8 cellular contexts compared by ENCODE assay signal in genomic region chr7:82559203-82559805, GRCh38.
DNase-seq lines count a peak whose midpoint lies in the region; ATAC-seq lines count a peak whose summit lies in the region.

No MANE protein-coding gene starts in this region.

- intact Hi-C loops in posterior vena cava (cut with DNase I): no loop called here

- ATAC-seq in GM19324 (IDR thresholded peaks at IDR 0.05; ENCODE audit: low FRiP score, unreplicated experiment): peak; percentile 98

- DNase-seq in NCI-H1417 treated with DMSO at 0.1 percent for 48 hours (lab: John Stamatoyannopoulos, UW) (peak; percentile 97), SW480 (ENCODE audit: low spot score) (peak; percentile 89), occipital lobe (lab: John Stamatoyannopoulos, UW) (peak; percentile 1), posterior vena cava (ENCODE audit: low spot score) (no peak), middle frontal gyrus (ENCODE audit: extremely low spot score, low spot score) (no peak)
- no peak for DNase-seq in stimulated activated CD4-positive, alpha-beta T cell treated with anti-CD3 and anti-CD28 coated beads, Interleukin-12 subunit alpha, Interleukin-12 subunit beta, amount 100 ng/mL, for 4 hours
- DNase-seq in activated naive CD4-positive, alpha-beta T cell treated with Interleukin-2 at 50 U/mL for 16 hours: no peak

Comparison
In these comparisons a context has a peak if more than half of its experiments do, and no peak if none do; other contexts are left out.
1. DNase-seq: peak in NCI-H1417 treated with DMSO at 0.1 percent for 48 hours (single experiment), SW480 (single experiment) and occipital lobe (single experiment); none in stimulated activated CD4-positive, alpha-beta T cell treated with anti-CD3 and anti-CD28 coated beads, Interleukin-12 subunit alpha, Interleukin-12 subunit beta, amount 100 ng/mL, for 4 hours (single experiment), activated naive CD4-positive, alpha-beta T cell treated with Interleukin-2 at 50 U/mL for 16 hours (single experiment), posterior vena cava (single experiment) and middle frontal gyrus (single experiment).